ENCODE assay signal across 1 cellular context in genomic region chr15:65828566-65828965, GRCh38.
TF ChIP-seq lines count a peak whose summit lies in the region.

No MANE protein-coding gene starts in this region.

TF ChIP-seq in K562, 482 proteins besides CTCF, POLR2A, EP300 and RAD21:
- TF ChIP-seq ZNF644 (tag; IDR thresholded peaks at IDR 0.05; ENCODE audit: low read depth) = no peak
- peak; percentile 46; the same call in 1 of the 2 replicates for TF ChIP-seq ETV1 (tag; conservative IDR thresholded peaks at IDR 0.05; ENCODE audit: low read depth)
- 0 out of 2 replicates have a peak, but pooled peaks have one; percentile 33 for TF ChIP-seq GABPA (tag; conservative IDR thresholded peaks at IDR 0.05; ENCODE audit: low read depth)
- TF ChIP-seq MEIS2 (IDR thresholded peaks at IDR 0.05; ENCODE audit: partially characterized antibody) = peak; percentile 15
- TF ChIP-seq, protein P1, sequence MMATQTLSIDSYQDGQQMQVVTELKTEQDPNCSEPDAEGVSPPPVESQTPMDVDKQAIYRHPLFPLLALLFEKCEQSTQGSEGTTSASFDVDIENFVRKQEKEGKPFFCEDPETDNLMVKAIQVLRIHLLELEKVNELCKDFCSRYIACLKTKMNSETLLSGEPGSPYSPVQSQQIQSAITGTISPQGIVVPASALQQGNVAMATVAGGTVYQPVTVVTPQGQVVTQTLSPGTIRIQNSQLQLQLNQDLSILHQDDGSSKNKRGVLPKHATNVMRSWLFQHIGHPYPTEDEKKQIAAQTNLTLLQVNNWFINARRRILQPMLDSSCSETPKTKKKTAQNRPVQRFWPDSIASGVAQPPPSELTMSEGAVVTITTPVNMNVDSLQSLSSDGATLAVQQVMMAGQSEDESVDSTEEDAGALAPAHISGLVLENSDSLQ (IDR thresholded peaks at IDR 0.05) = peak; percentile 42; the same call in 1 of the 2 replicates
- no peak for TF ChIP-seq ZBTB9 (CRISPR knock-in tag; IDR thresholded peaks at IDR 0.05)
- no peak for TF ChIP-seq FOSL1 (tag; conservative IDR thresholded peaks at IDR 0.05)
- TF ChIP-seq JUND (IDR thresholded peaks at IDR 0.05; ENCODE audit: borderline replicate concordance, low read depth, low read length) = 0 out of 2 replicates have a peak, but pooled peaks have one; percentile 9
- no peak for TF ChIP-seq JUND (tag; IDR thresholded peaks at IDR 0.05; ENCODE audit: borderline replicate concordance, low read depth, low read length)
